1 cellular context compared by ENCODE assay signal in genomic region chr9:22084336-22085035, GRCh38.
TF ChIP-seq lines count a peak whose summit lies in the region.

No MANE protein-coding gene starts in this region.

TF ChIP-seq in HEK293, 187 proteins besides CTCF, POLR2A, EP300 and RAD21 (continued from another document and continues in another):
- TF ChIP-seq, protein P1, sequence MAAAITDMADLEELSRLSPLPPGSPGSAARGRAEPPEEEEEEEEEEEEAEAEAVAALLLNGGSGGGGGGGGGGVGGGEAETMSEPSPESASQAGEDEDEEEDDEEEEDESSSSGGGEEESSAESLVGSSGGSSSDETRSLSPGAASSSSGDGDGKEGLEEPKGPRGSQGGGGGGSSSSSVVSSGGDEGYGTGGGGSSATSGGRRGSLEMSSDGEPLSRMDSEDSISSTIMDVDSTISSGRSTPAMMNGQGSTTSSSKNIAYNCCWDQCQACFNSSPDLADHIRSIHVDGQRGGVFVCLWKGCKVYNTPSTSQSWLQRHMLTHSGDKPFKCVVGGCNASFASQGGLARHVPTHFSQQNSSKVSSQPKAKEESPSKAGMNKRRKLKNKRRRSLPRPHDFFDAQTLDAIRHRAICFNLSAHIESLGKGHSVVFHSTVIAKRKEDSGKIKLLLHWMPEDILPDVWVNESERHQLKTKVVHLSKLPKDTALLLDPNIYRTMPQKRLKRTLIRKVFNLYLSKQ (tag by site-specific recombination; IDR thresholded peaks at IDR 0.05; ENCODE audit: borderline replicate concordance): no peak
- TF ChIP-seq ZNF843 (tag by site-specific recombination; IDR thresholded peaks at IDR 0.05) (0 out of 2 replicates have a peak, but pooled peaks have one; percentile 48), EGR2 (tag by site-specific recombination; IDR thresholded peaks at IDR 0.05; ENCODE audit: low read depth) (no peak), PRDM6 (tag by site-specific recombination; IDR thresholded peaks at IDR 0.05) (peak; percentile 74), ZBTB7A (tag by site-specific recombination; IDR thresholded peaks at IDR 0.05; ENCODE audit: low read depth) (no peak), ZBTB10 (tag by site-specific recombination; IDR thresholded peaks at IDR 0.05) (no peak), ZNF555 (tag by site-specific recombination; conservative IDR thresholded peaks at IDR 0.05) (no peak), ZNF175 (tag by site-specific recombination; IDR thresholded peaks at IDR 0.05) (no peak), ZNF521 (tag by site-specific recombination; IDR thresholded peaks at IDR 0.05) (no peak), PRDM10 (tag by site-specific recombination; IDR thresholded peaks at IDR 0.05) (peak; percentile 39; the same call in 1 of the 2 replicates), ZNF311 (tag by site-specific recombination; IDR thresholded peaks at IDR 0.05; ENCODE audit: borderline replicate concordance) (no peak), KLF10 (tag by site-specific recombination; IDR thresholded peaks at IDR 0.05) (no peak), ZNF473 (tag by site-specific recombination; IDR thresholded peaks at IDR 0.05) (no peak), ZNF677 (tag by site-specific recombination; IDR thresholded peaks at IDR 0.05) (no peak), ZNF518A (tag by site-specific recombination; conservative IDR thresholded peaks at IDR 0.05; ENCODE audit: low read depth) (peak; percentile 17; the same call in 1 of the 2 replicates), ZNF202 (tag by site-specific recombination; IDR thresholded peaks at IDR 0.05; ENCODE audit: borderline replicate concordance) (no peak), HOXA7 (CRISPR knock-in tag; IDR thresholded peaks at IDR 0.05; ENCODE audit: borderline replicate concordance) (no peak), TSHZ1 (tag by site-specific recombination; IDR thresholded peaks at IDR 0.05; ENCODE audit: borderline replicate concordance) (peak; percentile 47; the same call in 1 of the 2 replicates), GLI2 (tag by site-specific recombination; IDR thresholded peaks at IDR 0.05; ENCODE audit: borderline replicate concordance, low read depth) (no peak), ZNF791 (tag by site-specific recombination; IDR thresholded peaks at IDR 0.05) (no peak), ZBTB21 (tag by site-specific recombination; IDR thresholded peaks at IDR 0.05) (peak; percentile 41; the same call in 1 of the 2 replicates), ZNF214 (tag by site-specific recombination; IDR thresholded peaks at IDR 0.05; ENCODE audit: borderline replicate concordance) (no peak), ZNF184 (tag by site-specific recombination; IDR thresholded peaks at IDR 0.05) (peak; percentile 56)
- TF ChIP-seq, protein P2, sequence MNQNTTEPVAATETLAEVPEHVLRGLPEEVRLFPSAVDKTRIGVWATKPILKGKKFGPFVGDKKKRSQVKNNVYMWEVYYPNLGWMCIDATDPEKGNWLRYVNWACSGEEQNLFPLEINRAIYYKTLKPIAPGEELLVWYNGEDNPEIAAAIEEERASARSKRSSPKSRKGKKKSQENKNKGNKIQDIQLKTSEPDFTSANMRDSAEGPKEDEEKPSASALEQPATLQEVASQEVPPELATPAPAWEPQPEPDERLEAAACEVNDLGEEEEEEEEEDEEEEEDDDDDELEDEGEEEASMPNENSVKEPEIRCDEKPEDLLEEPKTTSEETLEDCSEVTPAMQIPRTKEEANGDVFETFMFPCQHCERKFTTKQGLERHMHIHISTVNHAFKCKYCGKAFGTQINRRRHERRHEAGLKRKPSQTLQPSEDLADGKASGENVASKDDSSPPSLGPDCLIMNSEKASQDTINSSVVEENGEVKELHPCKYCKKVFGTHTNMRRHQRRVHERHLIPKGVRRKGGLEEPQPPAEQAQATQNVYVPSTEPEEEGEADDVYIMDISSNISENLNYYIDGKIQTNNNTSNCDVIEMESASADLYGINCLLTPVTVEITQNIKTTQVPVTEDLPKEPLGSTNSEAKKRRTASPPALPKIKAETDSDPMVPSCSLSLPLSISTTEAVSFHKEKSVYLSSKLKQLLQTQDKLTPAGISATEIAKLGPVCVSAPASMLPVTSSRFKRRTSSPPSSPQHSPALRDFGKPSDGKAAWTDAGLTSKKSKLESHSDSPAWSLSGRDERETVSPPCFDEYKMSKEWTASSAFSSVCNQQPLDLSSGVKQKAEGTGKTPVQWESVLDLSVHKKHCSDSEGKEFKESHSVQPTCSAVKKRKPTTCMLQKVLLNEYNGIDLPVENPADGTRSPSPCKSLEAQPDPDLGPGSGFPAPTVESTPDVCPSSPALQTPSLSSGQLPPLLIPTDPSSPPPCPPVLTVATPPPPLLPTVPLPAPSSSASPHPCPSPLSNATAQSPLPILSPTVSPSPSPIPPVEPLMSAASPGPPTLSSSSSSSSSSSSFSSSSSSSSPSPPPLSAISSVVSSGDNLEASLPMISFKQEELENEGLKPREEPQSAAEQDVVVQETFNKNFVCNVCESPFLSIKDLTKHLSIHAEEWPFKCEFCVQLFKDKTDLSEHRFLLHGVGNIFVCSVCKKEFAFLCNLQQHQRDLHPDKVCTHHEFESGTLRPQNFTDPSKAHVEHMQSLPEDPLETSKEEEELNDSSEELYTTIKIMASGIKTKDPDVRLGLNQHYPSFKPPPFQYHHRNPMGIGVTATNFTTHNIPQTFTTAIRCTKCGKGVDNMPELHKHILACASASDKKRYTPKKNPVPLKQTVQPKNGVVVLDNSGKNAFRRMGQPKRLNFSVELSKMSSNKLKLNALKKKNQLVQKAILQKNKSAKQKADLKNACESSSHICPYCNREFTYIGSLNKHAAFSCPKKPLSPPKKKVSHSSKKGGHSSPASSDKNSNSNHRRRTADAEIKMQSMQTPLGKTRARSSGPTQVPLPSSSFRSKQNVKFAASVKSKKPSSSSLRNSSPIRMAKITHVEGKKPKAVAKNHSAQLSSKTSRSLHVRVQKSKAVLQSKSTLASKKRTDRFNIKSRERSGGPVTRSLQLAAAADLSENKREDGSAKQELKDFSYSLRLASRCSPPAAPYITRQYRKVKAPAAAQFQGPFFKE (tag by site-specific recombination; IDR thresholded peaks at IDR 0.05; ENCODE audit: borderline replicate concordance): no peak
- TF ChIP-seq, protein P3, sequence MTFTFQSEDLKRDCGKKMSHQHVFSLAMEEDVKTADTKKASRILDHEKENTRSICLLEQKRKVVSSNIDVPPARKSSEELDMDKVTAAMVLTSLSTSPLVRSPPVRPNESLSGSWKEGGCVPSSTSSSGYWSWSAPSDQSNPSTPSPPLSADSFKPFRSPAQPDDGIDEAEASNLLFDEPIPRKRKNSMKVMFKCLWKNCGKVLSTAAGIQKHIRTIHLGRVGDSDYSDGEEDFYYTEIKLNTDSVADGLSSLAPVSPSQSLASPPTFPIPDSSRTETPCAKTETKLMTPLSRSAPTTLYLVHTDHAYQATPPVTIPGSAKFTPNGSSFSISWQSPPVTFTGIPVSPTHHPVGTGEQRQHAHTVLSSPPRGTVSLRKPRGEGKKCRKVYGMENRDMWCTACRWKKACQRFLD (tag by site-specific recombination; IDR thresholded peaks at IDR 0.05): no peak
